8 cellular contexts compared by ENCODE assay signal in genomic region chr9:91949293-91949945, GRCh38. TPM values are rescaled to one million over a fixed set of nuclear protein-coding genes. Genes with fewer than 3 reads are reported as not detected.
DNase-seq lines count a peak whose midpoint lies in the region; ATAC-seq, FAIRE-seq and TF ChIP-seq lines count a peak whose summit lies in the region.

No MANE protein-coding gene starts in this region.

- H3K4me1 Mint-ChIP-seq in activated T-helper 17 cell treated with anti-CD3 and anti-CD28 coated beads, Interleukin-2, amount 50 U/mL, for 72 hours: no peaks in the 10 kb centered on the region

- no peaks in the 10 kb centered on the region for H3K9me3 Mint-ChIP-seq in activated T-helper 17 cell treated with anti-CD3 and anti-CD28 coated beads, Interleukin-2, amount 50 U/mL, for 72 hours

- no peak overlapping the region for H3K4me3 Mint-ChIP-seq in activated T-helper 17 cell treated with anti-CD3 and anti-CD28 coated beads, Interleukin-2, amount 50 U/mL, for 72 hours

- no peak overlapping the region for H3K27ac Mint-ChIP-seq in activated T-helper 17 cell treated with anti-CD3 and anti-CD28 coated beads, Interleukin-2, amount 50 U/mL, for 72 hours

- no peak for TF ChIP-seq POLR2A in GM12891 (IDR thresholded peaks at IDR 0.05; ENCODE audit: low read depth, low read length)

- DNase-seq in NCI-H1417 (lab: John Stamatoyannopoulos, UW) (peak; percentile 3 to 84 (median 69)), NCI-H1417 treated with DMSO at 0.1 percent for 48 hours (lab: John Stamatoyannopoulos, UW) (no peak), GM12891 (ENCODE audit: insufficient read length, low spot score) (no peak)

- ATAC-seq in activated T-helper 17 cell treated with anti-CD3 and anti-CD28 coated beads, Interleukin-2, amount 50 U/mL, for 72 hours (replicated peaks): peak; percentile 24
- ATAC-seq in HG03378 (IDR thresholded peaks at IDR 0.05; ENCODE audit: unreplicated experiment): no peak
- no peak for ATAC-seq in GM18909 (IDR thresholded peaks at IDR 0.05; ENCODE audit: poor library complexity, unreplicated experiment)

- no peaks in the 10 kb centered on the region for H3K36me3 ChIP-seq in iPS-15b (ENCODE audit: control insufficient read depth, insufficient read depth, low read length)
- no peaks in the 10 kb centered on the region for H3K36me3 ChIP-seq in stomach smooth muscle (ENCODE audit: control insufficient read depth in 2 of 2, insufficient read depth in 2 of 2, low read length in 2 of 2)

- H3K36me3 Mint-ChIP-seq in activated T-helper 17 cell treated with anti-CD3 and anti-CD28 coated beads, Interleukin-2, amount 50 U/mL, for 72 hours (ENCODE audit: low read depth): no peaks in the 10 kb centered on the region

- H3K9me3 ChIP-seq in iPS-15b (ENCODE audit: control insufficient read depth, insufficient read depth, low read length): no peaks in the 10 kb centered on the region
- peaks cover 5 to 7% of the 10 kb centered on the region in 2 donors for H3K9me3 ChIP-seq in stomach smooth muscle (ENCODE audit: control insufficient read depth in 2 of 2, low read length in 2 of 2)

- no peak for FAIRE-seq in GM12891 (lab: Jason Lieb, UNC)

- peak overlapping the region; percentile 37 for H3K9ac ChIP-seq in iPS-15b (ENCODE audit: low read depth, low read length)
- peak overlapping the region; percentile 74 to 86 for H3K9ac ChIP-seq in stomach smooth muscle (ENCODE audit: low read length in 2 of 2)

- H3K4me1 ChIP-seq in iPS-15b (ENCODE audit: control insufficient read depth, insufficient read depth, low read length) (peaks cover 18% of the 10 kb centered on the region), stomach smooth muscle (ENCODE audit: control insufficient read depth, insufficient read depth, low read length) (peaks cover 27% of the 10 kb centered on the region)

- H3K27me3 ChIP-seq in iPS-15b (ENCODE audit: control insufficient read depth, insufficient read depth, low read length) (peaks cover 39% of the 10 kb centered on the region), stomach smooth muscle (ENCODE audit: control insufficient read depth in 1 of 2, insufficient read depth in 2 of 2, low read length in 2 of 2) (no peaks in the 10 kb centered on the region)

- peak overlapping the region; percentile 86 for H3K4me3 ChIP-seq in iPS-15b (ENCODE audit: low read depth, low read length)
- H3K4me3 ChIP-seq in stomach smooth muscle (ENCODE audit: low read length in 2 of 2): peak overlapping the region; percentile 74 to 89

- H3K27ac ChIP-seq in stomach smooth muscle (ENCODE audit: low read length): peak overlapping the region; percentile 93

- H3K27me3 Mint-ChIP-seq in activated T-helper 17 cell treated with anti-CD3 and anti-CD28 coated beads, Interleukin-2, amount 50 U/mL, for 72 hours: peaks cover 53% of the 10 kb centered on the region

TF ChIP-seq in GM12891, 5 proteins besides CTCF, POLR2A, EP300 and RAD21:
- no peak for TF ChIP-seq PAX5 (IDR thresholded peaks at IDR 0.05; ENCODE audit: insufficient read depth, low read length, severe bottlenecking)

RNA-seq across cellular contexts. Expression of gene ROR2, which starts 0.6 kb away (rescaled TPM):
- total RNA-seq in activated T-helper 17 cell treated with anti-CD3 and anti-CD28 coated beads, Interleukin-2, amount 50 U/mL, for 72 hours: under 1 TPM in 1 of 2 donors, not detected in 1; 0.08 TPM
- polyA plus RNA-seq in GM12891 (2012; ENCODE audit: low read depth, missing spikeins): 0.05 TPM

Comparison
In these comparisons a context has a peak if more than half of its experiments do, and no peak if none do; other contexts are left out.
1. DNase-seq: peak in NCI-H1417 (3 of 3); none in NCI-H1417 treated with DMSO at 0.1 percent for 48 hours (single experiment) and GM12891 (single experiment).